24 cellular contexts compared by ENCODE assay signal in the genomic region with DNA sequence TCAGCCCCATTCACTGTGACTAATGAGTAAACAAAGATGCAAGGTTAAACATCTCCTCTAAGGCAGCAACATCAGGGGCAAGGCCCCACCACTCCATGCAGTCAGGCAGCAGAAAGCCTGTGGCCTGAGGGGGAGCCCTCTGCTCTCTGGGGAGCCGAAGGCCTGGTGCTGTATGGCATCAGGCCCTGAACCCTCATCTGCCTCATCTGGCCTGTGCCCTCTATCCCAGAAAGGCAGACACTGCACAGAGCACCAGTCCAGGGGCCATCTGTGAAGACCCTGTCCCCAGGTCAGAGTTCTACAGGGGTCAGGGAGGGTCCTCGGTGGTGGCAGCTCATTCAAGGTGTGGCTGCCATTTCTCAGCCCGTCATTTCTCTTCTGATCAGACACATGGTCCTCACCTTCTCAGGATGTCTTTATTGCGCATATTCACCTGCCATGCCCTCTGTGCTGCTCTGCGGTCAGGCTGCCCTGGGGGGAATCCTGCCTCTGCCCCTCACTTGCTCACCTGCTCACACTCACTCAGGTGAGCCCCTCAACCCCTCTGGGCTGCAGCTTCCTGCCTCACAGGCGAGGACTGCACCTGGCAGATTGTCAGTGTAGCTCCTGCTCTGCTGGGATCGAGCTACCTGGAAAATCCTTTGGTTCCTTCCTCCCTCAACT.
DNase-seq lines count a peak whose midpoint lies in the region; ATAC-seq and TF ChIP-seq lines count a peak whose summit lies in the region.
"Had no signal": no experiment of that assay in that cellular context is flagged by ENCODE, and none has a peak within 500 bp of the region (broad histone marks: within the 10 kb centered on the region; RNA-seq: fewer than 3 reads in every experiment).

No MANE protein-coding gene starts in this region.

- no peaks in the 10 kb centered on the region for H3K9me3 ChIP-seq in sigmoid colon

- POLR2A ChIA-PET in naive thymus-derived CD8-positive, alpha-beta T cell (lab: Charles Lee) = no interaction called here

- CTCF ChIA-PET in activated CD8-positive, alpha-beta memory T cell treated with anti-CD3 and anti-CD28 coated beads, Interleukin-2, amount 10 ng/mL, durations not matched to agents 7 days and 5 days (lab: Charles Lee) = no interaction called here

- no peaks in the 10 kb centered on the region for H3K9me3 Mint-ChIP-seq in activated CD8-positive, alpha-beta memory T cell treated with anti-CD3 and anti-CD28 coated beads, Interleukin-2, amount 10 ng/mL, durations not matched to agents 7 days and 5 days (ENCODE audit: low read depth)
- peaks cover 22% of the 10 kb centered on the region for H3K9me3 Mint-ChIP-seq in glutamatergic neuron (ENCODE audit: unreplicated experiment)
- H3K9me3 Mint-ChIP-seq in naive thymus-derived CD8-positive, alpha-beta T cell = no peaks in the 10 kb centered on the region
- H3K9me3 Mint-ChIP-seq: activated B cell treated with CpG ODN at 0.5 μM for 24 hours; CD4-positive, alpha-beta memory T cell; GM23338 had no signal

- peaks cover 11% of the 10 kb centered on the region for H3K4me1 Mint-ChIP-seq in activated CD8-positive, alpha-beta memory T cell treated with anti-CD3 and anti-CD28 coated beads, Interleukin-2, amount 10 ng/mL, durations not matched to agents 7 days and 5 days
- H3K4me1 Mint-ChIP-seq in glutamatergic neuron (ENCODE audit: low read depth, unreplicated experiment) = peaks cover 36% of the 10 kb centered on the region
- H3K4me1 Mint-ChIP-seq in naive thymus-derived CD8-positive, alpha-beta T cell = peaks cover 3 to 7% (median 4%) of the 10 kb centered on the region in 4 donors

- no peak for TF ChIP-seq EP300 in sigmoid colon (IDR thresholded peaks at IDR 0.05)

- in situ Hi-C loops in GM13976 (cut with MboI; ENCODE audit: low sequenced_read_pairs, unreplicated experiment) = loop anchor here (10.0 to 25.0 kb wide), 2 partner anchors 573 to 1260 kb away; no protein-coding TSS in a partner anchor

- H3K27ac ChIP-seq in sigmoid colon = no peak overlapping the region

- peak; percentile 32 for DNase-seq in activated CD8-positive, alpha-beta memory T cell treated with anti-CD3 and anti-CD28 coated beads, Interleukin-2, amount 10 ng/mL, durations not matched to agents 7 days and 5 days
- DNase-seq in activated CD8-positive, alpha-beta memory T cell treated with anti-CD3 and anti-CD28 coated beads, Interleukin-2, amount 50 U/mL, for 4 hours = no peak
- DNase-seq in GM13976 (ENCODE audit: low spot score) (peak; percentile 9), glutamatergic neuron (peak; percentile 4), sigmoid colon (peak; percentile 61), NCI-H128 (lab: John Stamatoyannopoulos, UW; ENCODE audit: unreplicated experiment) (no peak)
- DNase-seq in naive thymus-derived CD8-positive, alpha-beta T cell = no peak
- DNase-seq: activated B cell treated with CpG ODN at 0.5 μM for 24 hours; AML-193; anterior cingulate cortex; caudate nucleus; CD4-positive, alpha-beta memory T cell; dermis blood vessel endothelial cell; mammary epithelial cell; NCI-H1105; NCI-H2081; NCI-H446 treated with DMSO at 0.1 percent for 48 hours; PC-3; SHP77 treated with DMSO at 0.1 percent for 48 hours; stimulated activated CD4-positive, alpha-beta T cell treated with anti-CD3 and anti-CD28 coated beads, Interleukin-4, amount 100 ng/mL, for 24 hours; stimulated activated naive CD4-positive, alpha-beta T cell treated with Interleukin-2 at 50 U/mL for 16 hours; T-helper 9 cell had no signal

- H3K36me3 ChIP-seq in sigmoid colon = no peaks in the 10 kb centered on the region

- H3K27ac Mint-ChIP-seq in activated CD8-positive, alpha-beta memory T cell treated with anti-CD3 and anti-CD28 coated beads, Interleukin-2, amount 10 ng/mL, durations not matched to agents 7 days and 5 days = no peak overlapping the region
- no peak overlapping the region for H3K27ac Mint-ChIP-seq in glutamatergic neuron (ENCODE audit: unreplicated experiment)
- H3K27ac Mint-ChIP-seq in naive thymus-derived CD8-positive, alpha-beta T cell = no peak overlapping the region
- H3K27ac Mint-ChIP-seq: activated B cell treated with CpG ODN at 0.5 μM for 24 hours, GM23338 had no signal

- H3K27me3 Mint-ChIP-seq in activated CD8-positive, alpha-beta memory T cell treated with anti-CD3 and anti-CD28 coated beads, Interleukin-2, amount 10 ng/mL, durations not matched to agents 7 days and 5 days = no peaks in the 10 kb centered on the region
- H3K27me3 Mint-ChIP-seq in glutamatergic neuron (ENCODE audit: unreplicated experiment) = peaks cover 26% of the 10 kb centered on the region
- H3K27me3 Mint-ChIP-seq in naive thymus-derived CD8-positive, alpha-beta T cell = peaks cover 0 to 3% (median 0%) of the 10 kb centered on the region in 5 donors
- H3K27me3 Mint-ChIP-seq: activated B cell treated with CpG ODN at 0.5 μM for 24 hours had no signal

- H3K36me3 Mint-ChIP-seq in activated CD8-positive, alpha-beta memory T cell treated with anti-CD3 and anti-CD28 coated beads, Interleukin-2, amount 10 ng/mL, durations not matched to agents 7 days and 5 days = no peaks in the 10 kb centered on the region
- H3K36me3 Mint-ChIP-seq in glutamatergic neuron (ENCODE audit: unreplicated experiment) = no peaks in the 10 kb centered on the region
- no peaks in the 10 kb centered on the region for H3K36me3 Mint-ChIP-seq in naive thymus-derived CD8-positive, alpha-beta T cell
- H3K36me3 Mint-ChIP-seq: CD4-positive, alpha-beta memory T cell had no signal

- no peak for ATAC-seq in activated CD8-positive, alpha-beta memory T cell treated with anti-CD3 and anti-CD28 coated beads, Interleukin-2, amount 10 ng/mL, durations not matched to agents 7 days and 5 days
- ATAC-seq in naive thymus-derived CD8-positive, alpha-beta T cell = no peak
- no peak for ATAC-seq in GM21367 (IDR thresholded peaks at IDR 0.05; ENCODE audit: unreplicated experiment)
- ATAC-seq: GM23338, PC-3 had no signal

- TF ChIP-seq POLR2A in sigmoid colon (IDR thresholded peaks at IDR 0.05) = no peak

- no peak overlapping the region for H3K4me3 ChIP-seq in sigmoid colon
- H3K4me3 ChIP-seq: GM23338 had no signal

- no peak overlapping the region for H3K4me3 Mint-ChIP-seq in activated CD8-positive, alpha-beta memory T cell treated with anti-CD3 and anti-CD28 coated beads, Interleukin-2, amount 10 ng/mL, durations not matched to agents 7 days and 5 days
- peak overlapping the region; percentile 3 for H3K4me3 Mint-ChIP-seq in glutamatergic neuron (ENCODE audit: unreplicated experiment)
- no peak overlapping the region for H3K4me3 Mint-ChIP-seq in naive thymus-derived CD8-positive, alpha-beta T cell
- H3K4me3 Mint-ChIP-seq: activated B cell treated with CpG ODN at 0.5 μM for 24 hours; CD4-positive, alpha-beta memory T cell; GM23338 had no signal

- TF ChIP-seq CTCF in GM13976 (IDR thresholded peaks at IDR 0.05; ENCODE audit: borderline replicate concordance, control extremely low read depth, extremely low read depth, insufficient read depth, missing control alignments) = no peak
- no peak for TF ChIP-seq CTCF in glutamatergic neuron (IDR thresholded peaks at IDR 0.05; ENCODE audit: partially characterized antibody, unreplicated experiment)
- TF ChIP-seq CTCF in sigmoid colon (IDR thresholded peaks at IDR 0.05) = no peak

- peaks cover 0 to 21% (median 13%) of the 10 kb centered on the region in 4 donors for H3K4me1 ChIP-seq in sigmoid colon

- WGBS in sigmoid colon, 2 donors = 90 to 91% methylated on average over 7 of the region's 7 CpGs

- intact Hi-C loops in sigmoid colon (cut with DNase I) = loop anchor here (5.0 to 10.0 kb wide), 2 partner anchors 420 to 1013 kb away; no protein-coding TSS in a partner anchor

- H3K27me3 ChIP-seq in sigmoid colon = no peaks in the 10 kb centered on the region

Comparison
In these comparisons a context has a peak if more than half of its experiments do, and no peak if none do; other contexts are left out.
1. DNase-seq: peak in activated CD8-positive, alpha-beta memory T cell treated with anti-CD3 and anti-CD28 coated beads, Interleukin-2, amount 10 ng/mL, durations not matched to agents 7 days and 5 days (single experiment), GM13976 (single experiment), glutamatergic neuron (single experiment) and sigmoid colon (single experiment); none in activated CD8-positive, alpha-beta memory T cell treated with anti-CD3 and anti-CD28 coated beads, Interleukin-2, amount 50 U/mL, for 4 hours (single experiment), NCI-H128 (single experiment) and naive thymus-derived CD8-positive, alpha-beta T cell (0 of 10).